16 cellular contexts compared by ENCODE assay signal in genomic region chr12:64699504-64700115, GRCh38. TPM values are rescaled to one million over a fixed set of nuclear protein-coding genes. Genes with fewer than 3 reads are reported as not detected.
DNase-seq lines count a peak whose midpoint lies in the region; ATAC-seq and TF ChIP-seq lines count a peak whose summit lies in the region.
"Had no signal": no experiment of that assay in that cellular context is flagged by ENCODE, and none has a peak within 500 bp of the region (broad histone marks: within the 10 kb centered on the region; RNA-seq: fewer than 3 reads in every experiment).

No MANE protein-coding gene starts in this region.

- TF ChIP-seq EP300 in gastroesophageal sphincter (IDR thresholded peaks at IDR 0.05) = no peak

- no peak for TF ChIP-seq CTCF in MCF 10A (IDR thresholded peaks at IDR 0.05; ENCODE audit: unreplicated experiment)
- TF ChIP-seq CTCF in mammary epithelial cell (conservative IDR thresholded peaks at IDR 0.05 in 1 of 2, IDR thresholded peaks at IDR 0.05 in 1 of 2; ENCODE audit: extremely low read depth in 1 of 2, insufficient read depth in 1 of 2, low read depth in 1 of 2, low read length in 2 of 2) = no peak
- no peak for TF ChIP-seq CTCF in gastroesophageal sphincter (IDR thresholded peaks at IDR 0.05)
- no peak for TF ChIP-seq CTCF in thyroid gland (IDR thresholded peaks at IDR 0.05)

- no peaks in the 10 kb centered on the region for H3K4me1 Mint-ChIP-seq in MCF 10A (ENCODE audit: insufficient read depth, unreplicated experiment)
- H3K4me1 Mint-ChIP-seq in stimulated activated naive B cell treated with anti-CD40 and anti-IgM and Interleukin-4, amounts not matched to agents 10 μg/mL and 1 μg/mL and 100 μg/mL, for 72 hours = peaks cover 19 to 37% of the 10 kb centered on the region in 2 donors

- H3K4me3 ChIP-seq in mammary epithelial cell (replicated peaks in 1 of 3; ENCODE audit: insufficient read depth in 1 of 3, low read depth in 2 of 3, low read length in 3 of 3) = no peak overlapping the region
- no peak overlapping the region for H3K4me3 ChIP-seq in gastroesophageal sphincter
- no peak overlapping the region for H3K4me3 ChIP-seq in thyroid gland (replicated peaks in 1 of 3)
- H3K4me3 ChIP-seq: hepatocyte, neural progenitor cell, psoas muscle had no signal

- H3K79me2 ChIP-seq in mammary epithelial cell (ENCODE audit: insufficient read depth, low read length) = no peaks in the 10 kb centered on the region
- H3K79me2 ChIP-seq: hepatocyte had no signal

- in situ Hi-C loops in mammary epithelial cell (cut with MboI; ENCODE audit: low sequenced_read_pairs in 2 of 2) = no loop called here

- POLR2A ChIA-PET in MCF 10A (lab: Yijun Ruan, JAX) = no interaction called here

- peak; percentile 29 for ATAC-seq in gastroesophageal sphincter
- no peak for ATAC-seq in stimulated activated naive B cell treated with anti-CD40 and anti-IgM and Interleukin-4, amounts not matched to agents 10 μg/mL and 1 μg/mL and 100 μg/mL, for 72 hours (replicated peaks)
- ATAC-seq: PC-3, psoas muscle had no signal

- CTCF ChIA-PET in MCF 10A (lab: Yijun Ruan, JAX) (interaction anchor here (0.7 to 2.8 kb wide), 4 partner anchors 23 to 230 kb away, joined by 3 to 32 read pairs (median 4); no protein-coding TSS in a partner anchor), mammary epithelial cell (lab: Charles Lee; ENCODE audit: low non-redundant PET) (no interaction called here)

- WGBS in mammary epithelial cell (ENCODE audit: low coverage, missing lambda C conversion rate) = 100% methylated on average over 10 of the region's 12 CpGs
- 86 to 94% methylated on average over 4 to 6 of the region's 12 CpGs for WGBS in gastroesophageal sphincter (ENCODE audit: low coverage in 1 of 2), 2 donors
- WGBS in thyroid gland, 2 donors = 86 to 90% methylated on average over 12 of the region's 12 CpGs

- intact Hi-C loops in MCF 10A (cut with micrococcal nuclease) (loop anchor here (5.0 to 10.0 kb wide), 2 partner anchors 245 to 427 kb away; partner anchors contain the start of gene TBK1), mammary epithelial cell (cut with micrococcal nuclease) (loop anchor here (5.0 kb wide), 2 partner anchors 247 to 867 kb away; partner anchors contain the start of gene TBK1), thyroid gland (cut with DNase I) (no loop called here)

- no peak overlapping the region for H3K27ac Mint-ChIP-seq in MCF 10A (ENCODE audit: low read depth, unreplicated experiment)
- peak overlapping the region; percentile 67 for H3K27ac Mint-ChIP-seq in stimulated activated naive B cell treated with anti-CD40 and anti-IgM and Interleukin-4, amounts not matched to agents 10 μg/mL and 1 μg/mL and 100 μg/mL, for 72 hours
- H3K27ac Mint-ChIP-seq: neural progenitor cell had no signal

- H3K36me3 ChIP-seq in mammary epithelial cell (ENCODE audit: insufficient read depth, low read length) = no peaks in the 10 kb centered on the region
- H3K36me3 ChIP-seq in gastroesophageal sphincter = peaks cover 0 to 24% of the 10 kb centered on the region in 2 donors
- no peaks in the 10 kb centered on the region for H3K36me3 ChIP-seq in thyroid gland
- H3K36me3 ChIP-seq: neural progenitor cell had no signal

- DNase-seq in MCF 10A (ENCODE audit: unreplicated experiment) (peak; percentile 45), mammary epithelial cell (no peak), SKM-1 (lab: John Stamatoyannopoulos, UW; ENCODE audit: unreplicated experiment) (peak; percentile 35), thyroid gland (no peak), NCI-H1930 (lab: John Stamatoyannopoulos, UW) (no peak), 8988T (no peak)
- DNase-seq in stimulated activated naive B cell treated with anti-CD40 and anti-IgM and Interleukin-4, amounts not matched to agents 10 μg/mL and 1 μg/mL and 100 μg/mL, for 72 hours = no peak
- DNase-seq: activated CD4-positive, alpha-beta T cell treated with anti-CD3 and anti-CD28 coated beads, Interleukin-2, amount 50 U/mL, for 1 hour; activated naive CD4-positive, alpha-beta T cell; kidney; NCI-H526; PC-3; psoas muscle had no signal

- H3K4me2 ChIP-seq in mammary epithelial cell (ENCODE audit: insufficient read depth, low read depth, low read length) = no peak overlapping the region
- H3K4me2 ChIP-seq: hepatocyte, neural progenitor cell had no signal

- no peak overlapping the region for H3K4me3 Mint-ChIP-seq in MCF 10A (ENCODE audit: unreplicated experiment)
- H3K4me3 Mint-ChIP-seq in stimulated activated naive B cell treated with anti-CD40 and anti-IgM and Interleukin-4, amounts not matched to agents 10 μg/mL and 1 μg/mL and 100 μg/mL, for 72 hours = no peak overlapping the region
- H3K4me3 Mint-ChIP-seq: neural progenitor cell had no signal

- H3K27me3 Mint-ChIP-seq in MCF 10A (ENCODE audit: insufficient read depth, unreplicated experiment) = no peaks in the 10 kb centered on the region
- H3K27me3 Mint-ChIP-seq in stimulated activated naive B cell treated with anti-CD40 and anti-IgM and Interleukin-4, amounts not matched to agents 10 μg/mL and 1 μg/mL and 100 μg/mL, for 72 hours = no peaks in the 10 kb centered on the region

- H3K4me1 ChIP-seq in mammary epithelial cell (ENCODE audit: insufficient read depth, low read length) (no peaks in the 10 kb centered on the region), gastroesophageal sphincter (peaks cover 4 to 38% (median 11%) of the 10 kb centered on the region in 3 donors), thyroid gland (no peaks in the 10 kb centered on the region)
- H3K4me1 ChIP-seq: psoas muscle had no signal

- no peak overlapping the region for H2AFZ ChIP-seq in mammary epithelial cell (ENCODE audit: low read depth, low read length)
- H2AFZ ChIP-seq: hepatocyte, neural progenitor cell had no signal

- TF ChIP-seq POLR2A in gastroesophageal sphincter (IDR thresholded peaks at IDR 0.05) (no peak), thyroid gland (IDR thresholded peaks at IDR 0.05) (no peak)

- no peak overlapping the region for H3K9ac ChIP-seq in mammary epithelial cell (ENCODE audit: insufficient read depth, low read length)
- H3K9ac ChIP-seq: neural progenitor cell had no signal

- no peaks in the 10 kb centered on the region for H4K20me1 ChIP-seq in mammary epithelial cell (ENCODE audit: insufficient read depth, low read length)

- H3K27me3 ChIP-seq in mammary epithelial cell (ENCODE audit: insufficient read depth, low read length) (no peaks in the 10 kb centered on the region), gastroesophageal sphincter (no peaks in the 10 kb centered on the region), thyroid gland (no peaks in the 10 kb centered on the region)
- H3K27me3 ChIP-seq: hepatocyte, neural progenitor cell had no signal

- dilution Hi-C loops in mammary epithelial cell (cut with HindIII; ENCODE audit: low sequenced_read_pairs) = loop anchor here (10.0 kb wide), 1 partner anchor 155 kb away; no protein-coding TSS in a partner anchor

- BruUV-seq in MCF 10A (replicated peaks; lab: Mats Ljungman, UMichigan) (no TSS peak), mammary epithelial cell (replicated peaks; lab: Mats Ljungman, UMichigan) (no TSS peak)

- H3K9me3 Mint-ChIP-seq in MCF 10A (ENCODE audit: unreplicated experiment) = no peaks in the 10 kb centered on the region
- H3K9me3 Mint-ChIP-seq in stimulated activated naive B cell treated with anti-CD40 and anti-IgM and Interleukin-4, amounts not matched to agents 10 μg/mL and 1 μg/mL and 100 μg/mL, for 72 hours = no peaks in the 10 kb centered on the region
- H3K9me3 Mint-ChIP-seq: neural progenitor cell had no signal

- peaks cover 37% of the 10 kb centered on the region for H3K36me3 Mint-ChIP-seq in MCF 10A (ENCODE audit: insufficient read depth, unreplicated experiment)
- H3K36me3 Mint-ChIP-seq in stimulated activated naive B cell treated with anti-CD40 and anti-IgM and Interleukin-4, amounts not matched to agents 10 μg/mL and 1 μg/mL and 100 μg/mL, for 72 hours = peaks cover 28 to 37% of the 10 kb centered on the region in 2 donors

- H3K9me3 ChIP-seq in mammary epithelial cell (replicated peaks; ENCODE audit: insufficient read depth, low read length) = no peaks in the 10 kb centered on the region
- H3K9me3 ChIP-seq in gastroesophageal sphincter = no peaks in the 10 kb centered on the region
- no peaks in the 10 kb centered on the region for H3K9me3 ChIP-seq in thyroid gland
- H3K9me3 ChIP-seq: psoas muscle had no signal

- H3K27ac ChIP-seq in mammary epithelial cell (ENCODE audit: insufficient read depth, low read depth, low read length) (no peak overlapping the region), gastroesophageal sphincter (no peak overlapping the region), thyroid gland (no peak overlapping the region)
- H3K27ac ChIP-seq: hepatocyte, neural progenitor cell, psoas muscle had no signal

RNA-seq across cellular contexts. Expression of gene GNS, which starts 59.6 kb away (rescaled TPM):
- total RNA-seq in MCF 10A (2022) (54.7 and 60.8 TPM in 2 replicates), mammary epithelial cell (100 to 1,000 TPM in 1 of 2 donors, 10 to 100 TPM in 1; 57.6 to 135 TPM), gastroesophageal sphincter (100 to 1,000 TPM in 1 of 4 donors, 10 to 100 TPM in 3; 69.3 to 116 (median 89.7) TPM), thyroid gland (100 to 1,000 TPM; 130 to 174 (median 160) TPM)
- 37.0 TPM for polyA plus RNA-seq in mammary epithelial cell
- polyA minus RNA-seq in mammary epithelial cell = 260 TPM

Comparison
In these comparisons a context has a peak if more than half of its experiments do, and no peak if none do; other contexts are left out.
1. DNase-seq: peak in MCF 10A (single experiment) and SKM-1 (single experiment); none in mammary epithelial cell (single experiment), stimulated activated naive B cell treated with anti-CD40 and anti-IgM and Interleukin-4, amounts not matched to agents 10 μg/mL and 1 μg/mL and 100 μg/mL, for 72 hours (single experiment), thyroid gland (0 of 2), NCI-H1930 (0 of 2) and 8988T (single experiment).